Comparison of ENCODE assay signal across 8 cellular contexts in the genomic region with DNA sequence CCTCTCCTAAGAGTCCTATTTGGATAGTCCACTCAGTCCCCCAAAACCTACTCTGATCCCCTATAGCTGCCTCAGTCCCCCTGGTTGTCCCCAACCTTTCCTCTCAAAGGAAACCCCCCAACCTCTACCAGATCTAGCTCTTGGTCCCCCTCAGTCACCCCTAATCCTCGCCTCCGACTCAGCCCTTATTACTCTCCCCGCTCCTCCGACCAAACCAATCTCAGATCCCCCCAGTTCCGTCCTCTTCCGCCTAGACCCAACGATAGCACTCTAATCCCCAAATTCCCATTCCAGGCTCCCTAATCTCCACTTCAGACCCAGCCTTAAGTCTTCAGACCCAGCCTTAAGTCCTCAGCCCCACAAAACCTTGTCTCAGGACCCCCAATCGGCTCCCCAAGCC. TPM values are rescaled to one million over a fixed set of nuclear protein-coding genes. Genes with fewer than 3 reads are reported as not detected.
DNase-seq lines count a peak whose midpoint lies in the region; ATAC-seq and TF ChIP-seq lines count a peak whose summit lies in the region.

No MANE protein-coding gene starts in this region.

- H3K4me1 Mint-ChIP-seq in stimulated activated naive CD8-positive, alpha-beta T cell treated with anti-CD3 and anti-CD28 coated beads, Interleukin-15, Interleukin-2, amounts not matched to agents 100 ng/mL and 50 ng/mL, for 24 hours (ENCODE audit: low read depth) = peaks cover 96% of the 10 kb centered on the region

- peaks cover 35% of the 10 kb centered on the region for H3K4me1 ChIP-seq in mesodermal cell (ENCODE audit: control insufficient read depth, insufficient read depth, low read length, poor library complexity, severe bottlenecking)

- ATAC-seq in stimulated activated naive CD8-positive, alpha-beta T cell treated with anti-CD3 and anti-CD28 coated beads, Interleukin-15, Interleukin-2, amounts not matched to agents 100 U/mL and 50 U/mL, for 24 hours = no peak
- no peak for ATAC-seq in GM18870 (IDR thresholded peaks at IDR 0.05; ENCODE audit: unreplicated experiment)

- peak overlapping the region; percentile 90 for H3K4me3 Mint-ChIP-seq in stimulated activated naive CD8-positive, alpha-beta T cell treated with anti-CD3 and anti-CD28 coated beads, Interleukin-15, Interleukin-2, amounts not matched to agents 100 ng/mL and 50 ng/mL, for 24 hours

- no peak for DNase-seq in stimulated activated naive CD8-positive, alpha-beta T cell treated with anti-CD3 and anti-CD28 coated beads, Interleukin-15, Interleukin-2, amounts not matched to agents 100 U/mL and 50 U/mL, for 24 hours
- DNase-seq in choroid plexus epithelial cell (ENCODE audit: low read depth) (no peak), NCI-H1436 treated with DMSO at 0.1 percent for 48 hours (lab: John Stamatoyannopoulos, UW) (no peak), NCI-H1694 treated with DMSO at 0.1 percent for 48 hours (lab: John Stamatoyannopoulos, UW) (no peak)
- DNase-seq in stimulated activated naive CD4-positive, alpha-beta T cell treated with Interleukin-2 at 50 U/mL for 16 hours (lab: John Stamatoyannopoulos, UW) = no peak

- 34 to 65% methylated on average over 7 of the region's 8 CpGs for WGBS in mesodermal cell (ENCODE audit: insufficient coverage in 2 of 2), 2 experiments

- H3K27me3 Mint-ChIP-seq in stimulated activated naive CD8-positive, alpha-beta T cell treated with anti-CD3 and anti-CD28 coated beads, Interleukin-15, Interleukin-2, amounts not matched to agents 100 ng/mL and 50 ng/mL, for 24 hours = no peaks in the 10 kb centered on the region

- no peaks in the 10 kb centered on the region for H3K9me3 Mint-ChIP-seq in stimulated activated naive CD8-positive, alpha-beta T cell treated with anti-CD3 and anti-CD28 coated beads, Interleukin-15, Interleukin-2, amounts not matched to agents 100 ng/mL and 50 ng/mL, for 24 hours

- H3K4me3 ChIP-seq in choroid plexus epithelial cell (ENCODE audit: low read depth, low read length) (peak overlapping the region; percentile 87), mesodermal cell (ENCODE audit: extremely low read depth, insufficient read depth, low read length, poor library complexity, severe bottlenecking) (peak overlapping the region; percentile 88)

- no peak for TF ChIP-seq CTCF in choroid plexus epithelial cell (conservative IDR thresholded peaks at IDR 0.05; ENCODE audit: low read depth, low read length)

- H3K27ac Mint-ChIP-seq in stimulated activated naive CD8-positive, alpha-beta T cell treated with anti-CD3 and anti-CD28 coated beads, Interleukin-15, Interleukin-2, amounts not matched to agents 100 ng/mL and 50 ng/mL, for 24 hours = peak overlapping the region; percentile 95

- peaks cover 5% of the 10 kb centered on the region for H3K36me3 ChIP-seq in mesodermal cell (ENCODE audit: control insufficient read depth, insufficient read depth, low read length)

- no peaks in the 10 kb centered on the region for H3K9me3 ChIP-seq in mesodermal cell (ENCODE audit: control insufficient read depth, low read length)

- peak overlapping the region; percentile 47 for H3K27ac ChIP-seq in mesodermal cell (ENCODE audit: low read depth, low read length, severe bottlenecking)

- H3K36me3 Mint-ChIP-seq in stimulated activated naive CD8-positive, alpha-beta T cell treated with anti-CD3 and anti-CD28 coated beads, Interleukin-15, Interleukin-2, amounts not matched to agents 100 ng/mL and 50 ng/mL, for 24 hours (ENCODE audit: low read depth) = peaks cover 14% of the 10 kb centered on the region

RNA-seq across cellular contexts. Expression of gene VPS37B, which starts 0.6 kb away (rescaled TPM):
- 24.2 TPM for polyA plus RNA-seq in mesodermal cell (2013, experiment 1 of 2)
- 18.4 TPM for polyA plus RNA-seq in mesodermal cell (2013, experiment 2 of 2)
